Comparison of ENCODE assay signal across 18 cellular contexts in the genomic region with DNA sequence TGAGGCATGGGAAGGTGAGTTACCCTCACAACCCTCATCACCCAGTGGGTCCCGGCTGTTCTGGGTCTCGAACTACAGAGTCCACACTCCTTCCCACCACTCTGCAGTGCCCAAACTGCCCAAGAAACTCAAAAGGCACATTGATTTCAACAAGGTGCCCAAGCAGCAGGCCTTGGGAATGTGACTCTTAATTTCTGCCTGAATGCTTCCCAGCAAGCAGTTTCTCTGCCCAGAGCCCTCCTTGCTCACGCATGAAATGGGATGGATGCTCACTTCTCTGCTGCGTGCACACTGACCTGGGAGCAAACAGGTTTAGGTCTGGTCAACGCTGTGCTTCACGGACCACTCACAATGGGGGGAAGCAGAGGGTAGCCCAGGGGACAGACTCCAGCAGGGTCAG.
A peak's percentile ranks its signal among the peaks of the same experiment; 100 is the strongest.
DNase-seq lines count a peak whose midpoint lies in the region; ATAC-seq, FAIRE-seq and TF ChIP-seq lines count a peak whose summit lies in the region.
"Had no signal": no experiment of that assay in that cellular context is flagged by ENCODE, and none has a peak within 500 bp of the region (broad histone marks: within the 10 kb centered on the region; RNA-seq: fewer than 3 reads in every experiment).

No MANE protein-coding gene starts in this region.

- CTCF ChIA-PET in H1 (lab: Charles Lee; ENCODE audit: partially characterized antibody) = interaction anchor here (0.6 kb wide), 1 partner anchor 63 kb away, joined by 3 read pairs; no protein-coding TSS in a partner anchor

- no peak overlapping the region for H2BK15ac ChIP-seq in H1 (ENCODE audit: low read length)
- H2BK15ac ChIP-seq in neuronal stem cell (ENCODE audit: low read length) = no peak overlapping the region

- no peak overlapping the region for H3K56ac ChIP-seq in H1 (replicated peaks; ENCODE audit: insufficient read length, low read depth, low read length)

- H2AFZ ChIP-seq in GM23338 (no peak overlapping the region), H1 (ENCODE audit: low read length) (no peak overlapping the region), neuronal stem cell (ENCODE audit: low read length) (no peak overlapping the region)

- H3K9me3 ChIP-seq in H1 (ENCODE audit: insufficient read depth in 2 of 2, low read depth in 1 of 2, low read length in 1 of 2) (no peaks in the 10 kb centered on the region), neuronal stem cell (replicated peaks in 1 of 2; ENCODE audit: control insufficient read depth in 2 of 2, insufficient read depth in 1 of 2, low read depth in 1 of 2, low read length in 2 of 2) (no peaks in the 10 kb centered on the region), esophagus squamous epithelium (no peaks in the 10 kb centered on the region)
- H3K9me3 ChIP-seq: BLaER1 had no signal

- no peaks in the 10 kb centered on the region for H3F3A ChIP-seq in GM23338 (replicated peaks; ENCODE audit: low read depth)

- H3K23me2 ChIP-seq in H1 (ENCODE audit: low read depth, low read length) = no peaks in the 10 kb centered on the region

- peak; percentile 12 for ATAC-seq in GM23338
- no peak for ATAC-seq in naive thymus-derived CD8-positive, alpha-beta T cell
- ATAC-seq: HepG2 had no signal

- no peak overlapping the region for H3K23ac ChIP-seq in H1 (ENCODE audit: insufficient read length)
- no peak overlapping the region for H3K23ac ChIP-seq in neuronal stem cell (ENCODE audit: low read depth, low read length, poor library complexity)

- H2BK5ac ChIP-seq in H1 (ENCODE audit: low read depth, low read length) (peak overlapping the region; percentile 29; the same call in 1 of the 2 replicates), neuronal stem cell (ENCODE audit: low read length) (no peak overlapping the region)

- FAIRE-seq in H1 (lab: Jason Lieb, UNC) (no peak), urothelium cell line (lab: Jason Lieb, UNC) (peak; percentile 37)
- FAIRE-seq: HepG2 had no signal

- H3K27me3 ChIP-seq in GM23338 (ENCODE audit: insufficient read depth) = no peaks in the 10 kb centered on the region
- no peaks in the 10 kb centered on the region for H3K27me3 ChIP-seq in H1 (replicated peaks in 1 of 4; ENCODE audit: control insufficient read depth in 3 of 4, extremely low read depth in 1 of 4, insufficient read depth in 3 of 4, low read length in 3 of 4)
- H3K27me3 ChIP-seq in neuronal stem cell (ENCODE audit: control insufficient read depth in 3 of 3, insufficient read depth in 3 of 3, low read depth in 1 of 3, low read length in 3 of 3) = no peaks in the 10 kb centered on the region
- no peaks in the 10 kb centered on the region for H3K27me3 ChIP-seq in esophagus squamous epithelium
- H3K27me3 ChIP-seq: BLaER1 had no signal

- no peak overlapping the region for H2BK120ac ChIP-seq in H1 (replicated peaks; ENCODE audit: low read depth, low read length)
- no peak overlapping the region for H2BK120ac ChIP-seq in neuronal stem cell (ENCODE audit: low read depth, low read length)

- H3K79me1 ChIP-seq in H1 (ENCODE audit: low read depth, low read length) = peaks cover 11% of the 10 kb centered on the region
- H3K79me1 ChIP-seq in neuronal stem cell (ENCODE audit: low read depth, low read length) = peaks cover 2% of the 10 kb centered on the region

- intact Hi-C loops in esophagus squamous epithelium (cut with DNase I) = no loop called here

- H3K27ac Mint-ChIP-seq in GM23338 (peak overlapping the region; percentile 78), nephron progenitor cell (no peak overlapping the region)
- H3K27ac Mint-ChIP-seq in naive thymus-derived CD8-positive, alpha-beta T cell = peak overlapping the region in 1 of 10 donors; percentile 39
- H3K27ac Mint-ChIP-seq: CD14-positive monocyte, IgD-negative memory B cell had no signal

- H3K9me2 ChIP-seq in GM23338 (ENCODE audit: insufficient read depth) = no peaks in the 10 kb centered on the region

- H3K4me3 Mint-ChIP-seq in GM23338 (no peak overlapping the region), nephron progenitor cell (no peak overlapping the region)
- no peak overlapping the region for H3K4me3 Mint-ChIP-seq in naive thymus-derived CD8-positive, alpha-beta T cell
- H3K4me3 Mint-ChIP-seq: CD14-positive monocyte; CD4-positive, alpha-beta memory T cell; IgD-negative memory B cell had no signal

- H3K9me3 Mint-ChIP-seq in GM23338 (no peaks in the 10 kb centered on the region), nephron progenitor cell (no peaks in the 10 kb centered on the region)
- no peaks in the 10 kb centered on the region for H3K9me3 Mint-ChIP-seq in naive thymus-derived CD8-positive, alpha-beta T cell
- H3K9me3 Mint-ChIP-seq: CD14-positive monocyte; CD4-positive, alpha-beta memory T cell; IgD-negative memory B cell had no signal

- H3K4me1 Mint-ChIP-seq in GM23338 = peaks cover 57% of the 10 kb centered on the region
- peaks cover 22% of the 10 kb centered on the region for H3K4me1 Mint-ChIP-seq in nephron progenitor cell
- peaks cover 0 to under 1% (median 0%) of the 10 kb centered on the region in 4 donors for H3K4me1 Mint-ChIP-seq in naive thymus-derived CD8-positive, alpha-beta T cell
- H3K4me1 Mint-ChIP-seq: CD14-positive monocyte, IgD-negative memory B cell had no signal

- TF ChIP-seq CTCF in GM23338 (conservative IDR thresholded peaks at IDR 0.05; ENCODE audit: low read depth in 2 of 2) = no peak
- TF ChIP-seq CTCF in H1 (IDR thresholded peaks at IDR 0.05; ENCODE audit: control extremely low read depth in 1 of 3, insufficient read depth in 1 of 3, low read depth in 1 of 3, low read length in 3 of 3) = no peak
- TF ChIP-seq CTCF in esophagus squamous epithelium (IDR thresholded peaks at IDR 0.05) = no peak
- no peak for TF ChIP-seq CTCF in nephron progenitor cell (IDR thresholded peaks at IDR 0.05)

- no peak overlapping the region for H3K4ac ChIP-seq in H1 (replicated peaks; ENCODE audit: insufficient read length, low read depth, low read length)
- H3K4ac ChIP-seq in neuronal stem cell (ENCODE audit: low read length) = no peak overlapping the region

- 0 out of 2 replicates have a peak, but pooled peaks cover 4% of the 10 kb centered on the region for H4K20me1 ChIP-seq in GM23338 (replicated peaks; ENCODE audit: insufficient read depth)
- H4K20me1 ChIP-seq in H1 (replicated peaks in 1 of 2; ENCODE audit: control insufficient read depth in 1 of 2, insufficient read depth in 2 of 2, low read length in 2 of 2) = peaks cover 4 to 9% of the 10 kb centered on the region in 2 experiments

- 70% methylated on average over 6 of the region's 6 CpGs; no CpG with 5 or more reads in 1 of the 2 experiments for WGBS in H1 (ENCODE audit: extremely low coverage in 1 of 2, insufficient coverage in 1 of 2, insufficient read length in 1 of 2, insufficient replicate concordance in 2 of 2, low coverage in 1 of 2, low lambda C conversion rate in 2 of 2, missing lambda C conversion rate in 1 of 2), 2 experiments
- no CpG with 5 or more reads among the region's 6 CpGs for WGBS in neuronal stem cell (ENCODE audit: extremely low coverage in 2 of 2, insufficient read length in 2 of 2, insufficient replicate concordance in 1 of 2), 2 donors
- WGBS in esophagus squamous epithelium, 2 donors = 93 to 100% methylated on average over 3 of the region's 6 CpGs

- TF ChIP-seq EP300 in H1 (IDR thresholded peaks at IDR 0.05; ENCODE audit: borderline replicate concordance in 1 of 2, low read depth in 2 of 2, low read length in 2 of 2) = no peak

- peak overlapping the region; percentile 56 for H3K27ac ChIP-seq in GM23338 (ENCODE audit: low read depth)
- no peak overlapping the region for H3K27ac ChIP-seq in H1 (ENCODE audit: low read depth, low read length)
- peak overlapping the region; percentile 33 for H3K27ac ChIP-seq in neuronal stem cell (replicated peaks; ENCODE audit: low read length)
- H3K27ac ChIP-seq in esophagus squamous epithelium = no peak overlapping the region
- H3K27ac ChIP-seq: BLaER1 had no signal

- H2AK5ac ChIP-seq in H1 (ENCODE audit: low read depth, low read length) = no peak overlapping the region
- H2AK5ac ChIP-seq in neuronal stem cell (ENCODE audit: low read depth, low read length) = no peak overlapping the region

- no peak for TF ChIP-seq POLR2A in H1 (IDR thresholded peaks at IDR 0.05; ENCODE audit: control extremely low read depth in 1 of 2, low read depth in 2 of 2, low read length in 2 of 2)
- no peak for TF ChIP-seq POLR2A in esophagus squamous epithelium (IDR thresholded peaks at IDR 0.05)

- H4K91ac ChIP-seq in H1 (replicated peaks; ENCODE audit: insufficient read length, low read length) (no peak overlapping the region), neuronal stem cell (ENCODE audit: low read depth, low read length, poor library complexity) (no peak overlapping the region)

- H3K79me2 ChIP-seq in GM23338 (replicated peaks; ENCODE audit: insufficient read depth) (peaks cover 74% of the 10 kb centered on the region), H1 (ENCODE audit: control insufficient read depth in 1 of 2, insufficient read depth in 2 of 2, low read length in 2 of 2) (peaks cover 0 to 55% of the 10 kb centered on the region in 2 experiments; a peak in 2 of 4 replicates)

- H3K36me3 ChIP-seq in GM23338 (ENCODE audit: insufficient read depth) (no peaks in the 10 kb centered on the region), H1 (ENCODE audit: control insufficient read depth in 2 of 4, insufficient read depth in 4 of 4, low read length in 3 of 4) (peaks cover 0 to 9% (median 3%) of the 10 kb centered on the region in 4 experiments; a peak in 4 of 8 replicates), neuronal stem cell (replicated peaks in 1 of 2; ENCODE audit: control insufficient read depth in 2 of 2, insufficient read depth in 2 of 2, low read length in 2 of 2) (peaks cover 2 to 53% of the 10 kb centered on the region in 2 donors), esophagus squamous epithelium (no peaks in the 10 kb centered on the region)

- H3K14ac ChIP-seq in H1 (ENCODE audit: insufficient read length) (no peak overlapping the region), neuronal stem cell (ENCODE audit: low read length) (no peak overlapping the region)

- H2BK12ac ChIP-seq in H1 (ENCODE audit: low read depth, low read length) = 0 out of 2 replicates have a peak overlapping the region, but pooled peaks have one; percentile 35
- H2BK12ac ChIP-seq in neuronal stem cell (ENCODE audit: low read length) = no peak overlapping the region

- H3K18ac ChIP-seq in H1 (ENCODE audit: extremely low read depth, low read length) (no peak overlapping the region), neuronal stem cell (ENCODE audit: low read length) (peak overlapping the region; percentile 55)

- H3K4me2 ChIP-seq in GM23338 (peak overlapping the region; percentile 6; the same call in 1 of the 2 replicates), H1 (ENCODE audit: insufficient read depth in 1 of 2, low read depth in 2 of 2, low read length in 2 of 2) (no peak overlapping the region), neuronal stem cell (ENCODE audit: insufficient read depth, low read length, poor library complexity, severe bottlenecking) (no peak overlapping the region)
- H3K4me2 ChIP-seq: BLaER1 had no signal

- no peak overlapping the region for H3K4me3 ChIP-seq in GM23338
- H3K4me3 ChIP-seq in H1 (ENCODE audit: extremely low read depth in 1 of 4, insufficient read depth in 2 of 4, low read depth in 3 of 4, low read length in 4 of 4) = no peak overlapping the region
- no peak overlapping the region for H3K4me3 ChIP-seq in neuronal stem cell (ENCODE audit: low read length in 2 of 2)
- no peak overlapping the region for H3K4me3 ChIP-seq in esophagus squamous epithelium
- H3K4me3 ChIP-seq: BLaER1 had no signal

- H3K27me3 Mint-ChIP-seq in GM23338 (ENCODE audit: insufficient read depth, low read depth, poor library complexity) (peaks cover 2% of the 10 kb centered on the region), nephron progenitor cell (ENCODE audit: low read depth, poor library complexity) (no peaks in the 10 kb centered on the region)
- H3K27me3 Mint-ChIP-seq in naive thymus-derived CD8-positive, alpha-beta T cell = peaks cover 0 to 3% (median 0%) of the 10 kb centered on the region in 5 donors
- H3K27me3 Mint-ChIP-seq: CD4-positive, alpha-beta memory T cell had no signal

- DNase-seq in GM23338 (ENCODE audit: low spot score) = no peak
- no peak for DNase-seq in H1 (ENCODE audit: low read depth in 1 of 2, low spot score in 2 of 2)
- DNase-seq in neuronal stem cell (ENCODE audit: low spot score) = no peak
- no peak for DNase-seq in urothelium cell line (ENCODE audit: low spot score)
- no peak for DNase-seq in esophagus squamous epithelium (lab: John Stamatoyannopoulos, UW)
- no peak for DNase-seq in nephron progenitor cell
- DNase-seq in naive thymus-derived CD8-positive, alpha-beta T cell = no peak
- DNase-seq: 8988T; CD4-positive, alpha-beta memory T cell; DMS153; DMS79; GF-D8; GOT3; HCEC 1CT had no signal

- no peak overlapping the region for H2BK20ac ChIP-seq in H1 (ENCODE audit: low read length)

- H3K9ac ChIP-seq in H1 (replicated peaks in 1 of 4; ENCODE audit: extremely low read depth in 1 of 4, low read depth in 3 of 4, low read length in 3 of 4) (no peak overlapping the region; a peak in 1 of 7 replicates), neuronal stem cell (ENCODE audit: low read depth, low read length, poor library complexity) (no peak overlapping the region)
- H3K9ac ChIP-seq: BLaER1 had no signal

- H4K5ac ChIP-seq in H1 (ENCODE audit: insufficient read length, low read depth, low read length) = no peak overlapping the region

- TF ChIP-seq RAD21 in H1 (IDR thresholded peaks at IDR 0.05 in 1 of 2, conservative IDR thresholded peaks at IDR 0.05 in 1 of 2; ENCODE audit: low read depth in 2 of 2, low read length in 2 of 2) = no peak

- POLR2A ChIA-PET in H1 (lab: Charles Lee; ENCODE audit: partially characterized antibody) = no interaction called here
- POLR2A ChIA-PET in naive thymus-derived CD8-positive, alpha-beta T cell (lab: Charles Lee) = no interaction called here

- peaks cover 28% of the 10 kb centered on the region for H3K36me3 Mint-ChIP-seq in GM23338 (ENCODE audit: low read depth)
- peaks cover 37% of the 10 kb centered on the region for H3K36me3 Mint-ChIP-seq in nephron progenitor cell (ENCODE audit: low read depth)
- H3K36me3 Mint-ChIP-seq in naive thymus-derived CD8-positive, alpha-beta T cell = no peaks in the 10 kb centered on the region
- H3K36me3 Mint-ChIP-seq: IgD-negative memory B cell had no signal

- H4K8ac ChIP-seq in H1 (ENCODE audit: extremely low read depth, insufficient read depth, low read length) (no peak overlapping the region), neuronal stem cell (ENCODE audit: low read depth, low read length) (no peak overlapping the region)

- H3K4me1 ChIP-seq in GM23338 (ENCODE audit: insufficient read depth) (peaks cover 52% of the 10 kb centered on the region), H1 (replicated peaks in 1 of 4; ENCODE audit: control insufficient read depth in 3 of 4, insufficient read depth in 4 of 4, low read length in 3 of 4) (peaks cover 2 to 13% (median 10%) of the 10 kb centered on the region in 4 experiments), neuronal stem cell (ENCODE audit: control insufficient read depth in 2 of 2, insufficient read depth in 1 of 2, low read depth in 1 of 2, low read length in 2 of 2) (peaks cover 0 to 22% of the 10 kb centered on the region in 2 donors), esophagus squamous epithelium (peaks cover 0 to 25% (median 7%) of the 10 kb centered on the region in 3 donors)

Comparison
In these comparisons a context has a peak if more than half of its experiments do, and no peak if none do; other contexts are left out.
1. H3K27ac ChIP-seq: peak in GM23338 (single experiment) and neuronal stem cell (single experiment); none in H1 (single experiment) and esophagus squamous epithelium (0 of 4).